20 cellular contexts compared by ENCODE assay signal in genomic region chr19:4693078-4693350, GRCh38.
"Had no signal": no experiment of that assay in that cellular context is flagged by ENCODE, and none has a peak within 500 bp of the region (broad histone marks: within the 10 kb centered on the region; RNA-seq: fewer than 3 reads in every experiment).

No MANE protein-coding gene starts in this region.

- H3K4me1 ChIP-seq: adrenal gland, colonic mucosa, neural progenitor cell, parathyroid adenoma, upper lobe of right lung had no signal

- H3K27me3 ChIP-seq: adrenal gland, colonic mucosa, gastroesophageal sphincter, neural progenitor cell, upper lobe of right lung had no signal

- H3K27ac ChIP-seq: colonic mucosa, neural progenitor cell, parathyroid adenoma, thoracic aorta had no signal

- DNase-seq: activated CD4-positive, alpha-beta T cell treated with anti-CD3 and anti-CD28 coated beads, Interleukin-2, amount 50 U/mL, for 4 hours; activated CD4-positive, CD25-positive, alpha-beta regulatory T cell treated with anti-CD3 and anti-CD28 coated beads, Interleukin-2, amount 50 U/mL, for 72 hours; activated T-cell treated with anti-CD3 and anti-CD28 coated beads, Interleukin-2, amount 50 U/mL, for 24 hours; adrenal gland; caudate nucleus; colonic mucosa; effector CD8-positive, alpha-beta T cell; naive B cell; retina; stimulated activated CD4-positive, alpha-beta T cell treated with anti-CD3 and anti-CD28 coated beads, Interleukin-15, amount 100 ng/mL, for 24 hours; stimulated activated CD4-positive, alpha-beta T cell treated with anti-CD3 and anti-CD28 coated beads, Interleukin-4, amount 100 ng/mL, for 1 hour; stimulated activated naive CD4-positive, alpha-beta T cell treated with Interleukin-2 at 50 U/mL for 16 hours; upper lobe of right lung had no signal

- H3K27ac Mint-ChIP-seq: activated naive CD4-positive, alpha-beta T cell treated with anti-CD3 and anti-CD28 coated beads, Interleukin-2, amount 50 U/mL, for 24 hours; neural progenitor cell had no signal

- H3K4me1 Mint-ChIP-seq: activated naive CD4-positive, alpha-beta T cell treated with anti-CD3 and anti-CD28 coated beads, Interleukin-2, amount 50 U/mL, for 24 hours; naive B cell; neural progenitor cell had no signal

- H2AFZ ChIP-seq: neural progenitor cell, parathyroid adenoma had no signal

- ATAC-seq: gastroesophageal sphincter, left lobe of liver, upper lobe of right lung had no signal

- H3K4me3 Mint-ChIP-seq: activated naive CD4-positive, alpha-beta T cell treated with anti-CD3 and anti-CD28 coated beads, Interleukin-2, amount 50 U/mL, for 24 hours; activated T-cell treated with anti-CD3 and anti-CD28 coated beads, Interleukin-2, amount 50 U/mL, for 24 hours; naive B cell; neural progenitor cell had no signal

- H3K9me3 ChIP-seq: adrenal gland, colonic mucosa, gastroesophageal sphincter, thoracic aorta, upper lobe of right lung had no signal

- H3K36me3 ChIP-seq: neural progenitor cell had no signal

- H3K4me2 ChIP-seq: neural progenitor cell had no signal

- H3K9me3 Mint-ChIP-seq: activated naive CD4-positive, alpha-beta T cell treated with anti-CD3 and anti-CD28 coated beads, Interleukin-2, amount 50 U/mL, for 24 hours; activated T-cell treated with anti-CD3 and anti-CD28 coated beads, Interleukin-2, amount 50 U/mL, for 24 hours; naive B cell; neural progenitor cell had no signal

- H3K9ac ChIP-seq: neural progenitor cell, parathyroid adenoma had no signal

- H3K4me3 ChIP-seq: adrenal gland, colonic mucosa, gastroesophageal sphincter, neural progenitor cell, SK-N-MC, thoracic aorta, upper lobe of right lung had no signal

- H3K27me3 Mint-ChIP-seq: activated naive CD4-positive, alpha-beta T cell treated with anti-CD3 and anti-CD28 coated beads, Interleukin-2, amount 50 U/mL, for 24 hours; activated T-cell treated with anti-CD3 and anti-CD28 coated beads, Interleukin-2, amount 50 U/mL, for 24 hours; naive B cell had no signal
